ENCODE assay signal across 12 cellular contexts in the genomic region with DNA sequence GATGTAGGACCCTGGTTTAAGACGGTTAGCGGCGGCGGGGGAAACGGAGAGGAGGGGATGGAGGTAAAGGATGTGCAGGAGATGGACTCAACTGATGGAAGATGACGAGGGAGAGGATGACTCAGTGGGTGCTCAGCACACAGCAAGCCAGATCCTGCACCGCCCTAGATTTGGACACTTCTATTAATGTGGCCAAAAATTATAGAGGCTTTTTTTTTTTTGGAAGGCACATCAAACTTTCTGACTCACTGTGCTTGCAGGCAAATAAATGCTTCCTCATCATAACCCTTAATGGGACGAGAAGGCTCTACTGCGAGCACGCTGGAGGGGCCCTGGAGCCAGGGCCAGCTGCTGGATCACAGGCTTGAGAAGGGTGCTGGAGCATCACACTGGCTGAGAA. TPM values are rescaled to one million over a fixed set of nuclear protein-coding genes. Genes with fewer than 3 reads are reported as not detected.
A peak's percentile ranks its signal among the peaks of the same experiment; 100 is the strongest.
DNase-seq lines count a peak whose midpoint lies in the region; ATAC-seq and TF ChIP-seq lines count a peak whose summit lies in the region.
"Had no signal": no experiment of that assay in that cellular context is flagged by ENCODE, and none has a peak within 500 bp of the region (broad histone marks: within the 10 kb centered on the region; RNA-seq: fewer than 3 reads in every experiment).

No MANE protein-coding gene starts in this region.

- H3K4me2 ChIP-seq in SK-N-SH (peak overlapping the region; percentile 17; the same call in 1 of the 2 replicates), fibroblast of lung (ENCODE audit: extremely low read depth, insufficient read depth, low read length) (peak overlapping the region; percentile 44)

- H3K4me3 ChIP-seq in SK-N-SH (ENCODE audit: low read depth in 2 of 2, low read length in 1 of 2): no peak overlapping the region
- H3K4me3 ChIP-seq in fibroblast of lung (replicated peaks in 1 of 4; ENCODE audit: control extremely low read depth in 1 of 4, insufficient read depth in 1 of 4, low read depth in 3 of 4, low read length in 4 of 4): no peak overlapping the region
- no peak overlapping the region for H3K4me3 ChIP-seq in sigmoid colon

- TF ChIP-seq RAD21 in SK-N-SH (IDR thresholded peaks at IDR 0.05; ENCODE audit: low read length): no peak

- H3K9me3 ChIP-seq in SK-N-SH (no peaks in the 10 kb centered on the region), fibroblast of lung (ENCODE audit: control insufficient read depth, insufficient read depth, low read depth, low read length) (no peaks in the 10 kb centered on the region), sigmoid colon (no peaks in the 10 kb centered on the region), T-helper 17 cell (ENCODE audit: control insufficient read depth, low read length, poor library complexity, severe bottlenecking) (no peaks in the 10 kb centered on the region)

- H2AFZ ChIP-seq in SK-N-SH (ENCODE audit: low read depth) (no peak overlapping the region; the same call in 1 of the 2 replicates), fibroblast of lung (ENCODE audit: low read length) (peak overlapping the region; percentile 23)

- H4K20me1 ChIP-seq in SK-N-SH (ENCODE audit: insufficient read depth) (no peaks in the 10 kb centered on the region), fibroblast of lung (ENCODE audit: control insufficient read depth, extremely low read depth, insufficient read depth, low read length) (no peaks in the 10 kb centered on the region)

- H3F3A ChIP-seq in SK-N-SH (replicated peaks; ENCODE audit: insufficient read depth): peaks cover 14% of the 10 kb centered on the region

- H3K27me3 Mint-ChIP-seq in T-helper 17 cell: peaks cover 16% of the 10 kb centered on the region

- no peaks in the 10 kb centered on the region for H3K79me2 ChIP-seq in SK-N-SH (ENCODE audit: insufficient read depth)
- H3K79me2 ChIP-seq in fibroblast of lung (ENCODE audit: control insufficient read depth, insufficient read depth, low read length): no peaks in the 10 kb centered on the region

- no peak overlapping the region for H3K4me3 Mint-ChIP-seq in T-helper 17 cell
- H3K4me3 Mint-ChIP-seq: nephron had no signal

- H3K9me2 ChIP-seq in SK-N-SH: no peaks in the 10 kb centered on the region

- TF ChIP-seq EP300 in SK-N-SH (IDR thresholded peaks at IDR 0.05; ENCODE audit: borderline replicate concordance in 1 of 2, low read depth in 1 of 2, low read length in 1 of 2) (no peak), sigmoid colon (IDR thresholded peaks at IDR 0.05) (no peak)

- intact Hi-C loops in sigmoid colon (cut with DNase I): no loop called here

- H3K27me3 ChIP-seq in SK-N-SH (ENCODE audit: insufficient read depth): no peaks in the 10 kb centered on the region
- no peaks in the 10 kb centered on the region for H3K27me3 ChIP-seq in fibroblast of lung (ENCODE audit: control insufficient read depth, insufficient read depth, low read length)
- no peaks in the 10 kb centered on the region for H3K27me3 ChIP-seq in sigmoid colon

- POLR2A ChIA-PET in SK-N-SH (lab: Yijun Ruan, JAX): no interaction called here

- no peak for TF ChIP-seq CTCF in SK-N-SH (IDR thresholded peaks at IDR 0.05)
- TF ChIP-seq CTCF in fibroblast of lung (conservative IDR thresholded peaks at IDR 0.05 in 1 of 2, IDR thresholded peaks at IDR 0.05 in 1 of 2; ENCODE audit: low read depth in 1 of 2, low read length in 2 of 2): no peak
- no peak for TF ChIP-seq CTCF in sigmoid colon (IDR thresholded peaks at IDR 0.05)

- peak overlapping the region in 1 of 2 experiments; percentile 64; a peak in 2 of 4 replicates for H3K27ac ChIP-seq in SK-N-SH (ENCODE audit: low read depth in 2 of 2, low read length in 1 of 2)
- peak overlapping the region; percentile 87 for H3K27ac ChIP-seq in fibroblast of lung (ENCODE audit: insufficient read depth, low read length)
- no peak overlapping the region for H3K27ac ChIP-seq in sigmoid colon

- H3K27ac Mint-ChIP-seq in T-helper 17 cell: no peak overlapping the region
- H3K27ac Mint-ChIP-seq: nephron had no signal

- H3K4me1 ChIP-seq in SK-N-SH (ENCODE audit: control insufficient read depth in 1 of 2, insufficient read depth in 2 of 2, low read depth in 1 of 2, low read length in 1 of 2): peaks cover 4 to 5% of the 10 kb centered on the region in 2 experiments; a peak in 2 of 4 replicates
- H3K4me1 ChIP-seq in fibroblast of lung (ENCODE audit: control insufficient read depth, extremely low read depth, insufficient read depth, low read length): peaks cover 7% of the 10 kb centered on the region
- no peaks in the 10 kb centered on the region for H3K4me1 ChIP-seq in sigmoid colon

- peaks cover 7% of the 10 kb centered on the region for H3K4me1 Mint-ChIP-seq in T-helper 17 cell
- H3K4me1 Mint-ChIP-seq: nephron had no signal

- no peak for TF ChIP-seq POLR2A in sigmoid colon (IDR thresholded peaks at IDR 0.05)

- no peaks in the 10 kb centered on the region for H3K36me3 ChIP-seq in SK-N-SH (replicated peaks in 1 of 2; ENCODE audit: control insufficient read depth in 1 of 2, insufficient read depth in 2 of 2, low read length in 1 of 2)
- H3K36me3 ChIP-seq in fibroblast of lung (ENCODE audit: control insufficient read depth, insufficient read depth, low read length): no peaks in the 10 kb centered on the region
- no peaks in the 10 kb centered on the region for H3K36me3 ChIP-seq in sigmoid colon

- CTCF ChIA-PET in SK-N-SH (lab: Yijun Ruan, JAX): interaction anchor here (1.4 kb wide), 1 partner anchor 80 kb away, joined by 4 read pairs; no protein-coding TSS in a partner anchor

- H3K36me3 Mint-ChIP-seq in T-helper 17 cell (ENCODE audit: low read depth): no peaks in the 10 kb centered on the region

- DNase-seq in ELR (ENCODE audit: low read depth): peak; percentile 97
- DNase-seq in SK-N-SH: no peak
- DNase-seq in fibroblast of lung (ENCODE audit: low read depth in 2 of 2): peak; percentile 89 to 91
- peak; percentile 80 for DNase-seq in sigmoid colon
- DNase-seq in DMS153 treated with DMSO at 0.1 percent for 48 hours (lab: John Stamatoyannopoulos, UW; ENCODE audit: unreplicated experiment): no peak
- DNase-seq in SIG-M5 treated with dmso at 0.1 percent for 504 hours (lab: John Stamatoyannopoulos, UW; ENCODE audit: unreplicated experiment): no peak
- no peak for DNase-seq in T-helper 17 cell
- DNase-seq: activated CD4-positive, alpha-beta T cell treated with anti-CD3 and anti-CD28 coated beads, Interleukin-2, amount 50 U/mL, for 1 hour; NCI-H2227 treated with DMSO at 0.1 percent for 48 hours; stimulated activated naive CD8-positive, alpha-beta T cell treated with anti-CD3 and anti-CD28 coated beads, Interleukin-15, Interleukin-2, amounts not matched to agents 100 U/mL and 50 U/mL, for 24 hours had no signal

- WGBS in SK-N-SH (ENCODE audit: low lambda C conversion rate): 32% methylated on average over 10 of the region's 10 CpGs
- 86% methylated on average over 10 of the region's 10 CpGs for WGBS in sigmoid colon, 2 donors

- no peak for ATAC-seq in GM21723 (IDR thresholded peaks at IDR 0.05; ENCODE audit: unreplicated experiment)
- ATAC-seq in T-helper 17 cell: no peak
- ATAC-seq: stimulated activated naive CD8-positive, alpha-beta T cell treated with anti-CD3 and anti-CD28 coated beads, Interleukin-15, Interleukin-2, amounts not matched to agents 100 U/mL and 50 U/mL, for 24 hours had no signal

- H3K9ac ChIP-seq in SK-N-SH (no peak overlapping the region), fibroblast of lung (ENCODE audit: insufficient read depth, low read length) (no peak overlapping the region)

TF ChIP-seq in SK-N-SH, 30 proteins besides CTCF, POLR2A, EP300 and RAD21 (continues in another document):
- TF ChIP-seq TEAD4 (IDR thresholded peaks at IDR 0.05; ENCODE audit: borderline replicate concordance, insufficient read depth): no peak

RNA-seq across cellular contexts. Expression of gene RTN4RL1, which starts 36.0 kb away (rescaled TPM):
- polyA plus RNA-seq in SK-N-SH (2012; rRNA removed) (0.07 TPM in 1 of 2 replicates, not detected in the other), fibroblast of lung (0.14 and 0.39 TPM in 2 replicates), sigmoid colon (under 1 TPM in 2 of 3 donors, not detected in 1; under 0.01 to 0.69 TPM)
- polyA plus RNA-seq in SK-N-SH (2012; cell fraction: cytosol; rRNA removed): 0.01 and 0.03 TPM in 2 replicates
- 0.02 and 0.04 TPM in 2 replicates for polyA plus RNA-seq in SK-N-SH (2012; cell fraction: nucleus; rRNA removed)
- total RNA-seq in fibroblast of lung (0.51 and 0.83 TPM in 2 replicates), sigmoid colon (under 1 TPM; 0.16 to 0.71 (median 0.48) TPM), T-helper 17 cell (under 1 TPM; 0.21 to 0.90 TPM)
- 0.40 and 0.76 TPM in 2 replicates for polyA plus RNA-seq in fibroblast of lung (2012)
- 0.20 TPM in 1 of 2 replicates, not detected in the other for polyA minus RNA-seq in fibroblast of lung (ENCODE audit: low replicate concordance)

RNA-seq across cellular contexts. Expression of gene DPH1, which starts 40.8 kb away (rescaled TPM):
- polyA plus RNA-seq in SK-N-SH (2012; rRNA removed): 36.2 and 39.5 TPM in 2 replicates
- 10.0 and 16.0 TPM in 2 replicates for polyA plus RNA-seq in SK-N-SH (2012; cell fraction: cytosol; rRNA removed)
- polyA plus RNA-seq in SK-N-SH (2012; cell fraction: nucleus; rRNA removed): 149 and 180 TPM in 2 replicates
- 21.3 and 23.1 TPM in 2 replicates for total RNA-seq in fibroblast of lung
- polyA plus RNA-seq in fibroblast of lung: 28.5 and 31.3 TPM in 2 replicates
- polyA plus RNA-seq in fibroblast of lung (2012): 33.4 and 34.1 TPM in 2 replicates
- polyA minus RNA-seq in fibroblast of lung (ENCODE audit: low replicate concordance): 194 and 205 TPM in 2 replicates
- 10 to 100 TPM; 27.6 to 60.1 (median 38.8) TPM for total RNA-seq in sigmoid colon
- polyA plus RNA-seq in sigmoid colon: 10 to 100 TPM in 2 of 3 donors, 1 to 10 TPM in 1; 7.2 to 26.6 (median 12.0) TPM
- 10 to 100 TPM; 85.1 to 92.6 TPM for total RNA-seq in T-helper 17 cell

RNA-seq across cellular contexts. Expression of gene OVCA2, which starts 52.7 kb away (rescaled TPM):
- polyA plus RNA-seq in SK-N-SH (2012; rRNA removed) (58.1 and 59.2 TPM in 2 replicates), fibroblast of lung (27.9 and 41.8 TPM in 2 replicates), sigmoid colon (10 to 100 TPM; 61.3 to 66.8 (median 63.3) TPM)
- polyA plus RNA-seq in SK-N-SH (2012; cell fraction: cytosol; rRNA removed): 39.2 and 51.0 TPM in 2 replicates
- polyA plus RNA-seq in SK-N-SH (2012; cell fraction: nucleus; rRNA removed): 34.5 and 38.7 TPM in 2 replicates
- total RNA-seq in fibroblast of lung (40.6 and 41.1 TPM in 2 replicates), sigmoid colon (10 to 100 TPM; 26.3 to 43.0 (median 32.9) TPM), T-helper 17 cell (10 to 100 TPM; 28.4 to 35.2 TPM)
- polyA plus RNA-seq in fibroblast of lung (2012): 21.1 and 44.6 TPM in 2 replicates
- polyA minus RNA-seq in fibroblast of lung (ENCODE audit: low replicate concordance): 17.5 and 21.0 TPM in 2 replicates

Comparison
In these comparisons a context has a peak if more than half of its experiments do, and no peak if none do; other contexts are left out.
1. DNase-seq: peak in ELR (single experiment), fibroblast of lung (2 of 2) and sigmoid colon (single experiment); none in SK-N-SH (single experiment), DMS153 treated with DMSO at 0.1 percent for 48 hours (single experiment), SIG-M5 treated with dmso at 0.1 percent for 504 hours (single experiment) and T-helper 17 cell (0 of 3).